In the genomic region with DNA sequence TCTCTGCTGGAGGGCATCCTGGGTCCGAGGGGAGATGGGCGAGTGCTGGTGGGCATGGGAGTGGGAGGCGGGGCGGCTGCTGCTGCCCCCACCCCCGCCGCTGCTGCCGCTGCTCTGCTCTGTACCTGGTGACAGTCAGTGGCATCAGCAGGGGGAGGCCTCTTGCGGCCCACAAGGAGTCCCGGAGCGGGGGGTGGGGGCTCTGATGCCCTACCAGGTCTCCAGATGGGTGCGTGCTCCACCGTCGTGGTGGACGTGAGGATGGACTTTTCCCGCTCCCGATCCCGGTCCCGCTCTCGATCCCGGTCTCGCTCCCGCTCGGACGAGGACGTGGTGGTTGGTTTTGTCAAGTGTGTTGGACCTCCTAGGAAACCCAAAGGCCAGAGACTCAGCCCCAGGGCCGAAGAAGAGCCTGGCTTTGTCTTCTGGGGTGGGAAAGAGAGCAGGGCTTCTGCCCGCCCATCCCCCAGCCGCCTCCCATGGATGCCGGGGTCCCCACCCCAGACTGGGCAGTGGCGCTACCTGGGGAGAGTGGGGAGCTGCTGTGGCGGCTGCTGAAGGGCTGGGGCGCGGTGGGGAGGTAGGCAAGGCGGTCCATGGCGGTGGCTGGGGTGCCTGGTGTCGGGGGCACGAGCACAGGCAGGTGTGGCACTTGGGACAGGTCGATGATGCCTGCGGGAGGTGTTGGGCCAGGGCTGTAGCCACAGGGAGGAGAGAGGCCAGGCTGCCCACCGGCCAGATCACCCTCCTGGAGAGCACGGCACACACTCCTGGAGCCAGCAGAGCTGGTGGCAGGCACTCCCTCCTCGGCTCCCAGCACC, we compare ENCODE assay signal across 1 cellular context.
TF ChIP-seq lines count a peak whose summit lies in the region.

No MANE protein-coding gene starts in this region.

TF ChIP-seq in IMR-90, 13 proteins besides CTCF, POLR2A, EP300 and RAD21:
- no peak for TF ChIP-seq MXI1 (IDR thresholded peaks at IDR 0.05; ENCODE audit: borderline replicate concordance, low read depth, low read length)
- no peak for TF ChIP-seq SMC3 (IDR thresholded peaks at IDR 0.05; ENCODE audit: low read depth, low read length)
- no peak for TF ChIP-seq CEBPB (IDR thresholded peaks at IDR 0.05; ENCODE audit: low read depth, low read length)
